ENCODE assay signal across 9 cellular contexts in the genomic region with DNA sequence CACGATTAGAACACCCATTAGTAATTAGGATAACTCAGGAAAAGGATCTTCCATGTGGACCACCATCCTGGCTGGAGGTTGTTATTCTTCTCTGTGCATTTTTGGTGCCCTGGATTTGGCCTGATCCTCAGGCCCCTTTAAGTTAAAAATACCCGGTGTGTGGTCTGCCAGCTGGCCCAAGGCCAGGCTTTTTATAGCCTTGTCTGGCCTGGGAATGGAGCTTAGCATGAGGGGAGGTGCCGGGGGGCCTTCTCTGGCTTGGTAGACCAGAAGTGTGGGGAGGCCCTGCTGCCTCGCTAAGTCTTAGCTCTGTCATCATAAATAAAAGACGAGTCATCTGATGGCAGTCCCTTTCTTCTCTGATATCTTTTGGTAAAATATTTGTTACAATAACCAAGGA.
DNase-seq lines count a peak whose midpoint lies in the region; ATAC-seq and TF ChIP-seq lines count a peak whose summit lies in the region.
"Had no signal": no experiment of that assay in that cellular context is flagged by ENCODE, and none has a peak within 500 bp of the region (broad histone marks: within the 10 kb centered on the region; RNA-seq: fewer than 3 reads in every experiment).

No MANE protein-coding gene starts in this region.

- H3K36me3 ChIP-seq in adrenal gland (replicated peaks in 1 of 2) (no peaks in the 10 kb centered on the region), mesenchymal stem cell (ENCODE audit: control insufficient read depth in 1 of 2, insufficient read depth in 2 of 2, low read depth in 1 of 2, low read length in 2 of 2) (no peaks in the 10 kb centered on the region)
- H3K36me3 ChIP-seq in CD8-positive, alpha-beta memory T cell (ENCODE audit: insufficient read depth, low read length), result no peaks in the 10 kb centered on the region

- TF ChIP-seq POLR2A in adrenal gland (IDR thresholded peaks at IDR 0.05), result no peak

- H3K4me1 ChIP-seq in adrenal gland (replicated peaks in 1 of 2), result peaks cover 8 to 65% of the 10 kb centered on the region in 2 donors
- H3K4me1 ChIP-seq in mesenchymal stem cell (ENCODE audit: control insufficient read depth, insufficient read depth, low read depth, low read length), result peaks cover 6% of the 10 kb centered on the region
- H3K4me1 ChIP-seq in CD8-positive, alpha-beta memory T cell (ENCODE audit: insufficient read depth, low read length), result peaks cover 52% of the 10 kb centered on the region

- no peak for DNase-seq in CD4-positive, alpha-beta T cell
- DNase-seq in MV-4-11 (lab: John Stamatoyannopoulos, UW) (peak; percentile 67), adrenal gland (peak in 5 of 7 donors; percentile 26 to 68 (median 42)), mesenchymal stem cell (peak; percentile 59), HuH-7.5 (ENCODE audit: low spot score) (no peak), DMS114 treated with DMSO at 0.1 percent for 48 hours (lab: John Stamatoyannopoulos, UW; ENCODE audit: unreplicated experiment) (no peak)
- no peak for DNase-seq in CD8-positive, alpha-beta memory T cell
- DNase-seq: stimulated activated CD4-positive, alpha-beta T cell treated with anti-CD3 and anti-CD28 coated beads, Interleukin-4, amount 100 ng/mL, for 4 hours had no signal

- no peaks in the 10 kb centered on the region for H3K9me3 Mint-ChIP-seq in CD4-positive, alpha-beta T cell
- H3K9me3 Mint-ChIP-seq in CD8-positive, alpha-beta memory T cell, result no peaks in the 10 kb centered on the region

- H2AFZ ChIP-seq in mesenchymal stem cell (ENCODE audit: low read depth, low read length), result no peak overlapping the region

- WGBS in adrenal gland, 4 donors, result 19 to 31% (median 26%) methylated on average over 4 to 5 of the region's 5 CpGs
- WGBS in mesenchymal stem cell, result 28% methylated on average over 3 of the region's 5 CpGs

- H3K27ac ChIP-seq in CD4-positive, alpha-beta T cell (ENCODE audit: low read depth, low read length), result no peak overlapping the region
- no peak overlapping the region for H3K27ac ChIP-seq in adrenal gland
- H3K27ac ChIP-seq in mesenchymal stem cell (ENCODE audit: low read length, poor library complexity, severe bottlenecking), result no peak overlapping the region
- no peak overlapping the region for H3K27ac ChIP-seq in CD8-positive, alpha-beta memory T cell (ENCODE audit: low read depth, low read length)

- H4K91ac ChIP-seq in mesenchymal stem cell (ENCODE audit: low read length), result no peak overlapping the region

- H2BK15ac ChIP-seq in mesenchymal stem cell (ENCODE audit: low read depth, poor library complexity, severe bottlenecking), result no peak overlapping the region

- intact Hi-C loops in CD4-positive, alpha-beta T cell (cut with DNase I, micrococcal nuclease), result loop anchor here in 1 of 2 experiments (5.0 kb wide), 1 partner anchor 66 kb away; no protein-coding TSS in a partner anchor
- intact Hi-C loops in adrenal gland (cut with DNase I), result no loop called here

- H3K4me1 Mint-ChIP-seq in CD4-positive, alpha-beta T cell (ENCODE audit: low read depth), result peaks cover 98% of the 10 kb centered on the region
- peaks cover 89 to 99% (median 98%) of the 10 kb centered on the region in 3 donors for H3K4me1 Mint-ChIP-seq in CD8-positive, alpha-beta memory T cell

- H3K4me2 ChIP-seq in mesenchymal stem cell (ENCODE audit: low read length, poor library complexity, severe bottlenecking), result no peak overlapping the region

- H2AK5ac ChIP-seq in mesenchymal stem cell (ENCODE audit: low read length, severe bottlenecking), result no peak overlapping the region

- H3K9me3 ChIP-seq in CD4-positive, alpha-beta T cell (ENCODE audit: control insufficient read depth, low read length), result no peaks in the 10 kb centered on the region
- H3K9me3 ChIP-seq in adrenal gland (replicated peaks in 1 of 3) (no peaks in the 10 kb centered on the region), mesenchymal stem cell (ENCODE audit: control insufficient read depth, low read length) (no peaks in the 10 kb centered on the region)
- no peaks in the 10 kb centered on the region for H3K9me3 ChIP-seq in CD8-positive, alpha-beta memory T cell (ENCODE audit: low read length)

- CTCF ChIA-PET in CD4-positive, alpha-beta T cell (lab: Charles Lee), result no interaction called here
- CTCF ChIA-PET in CD8-positive, alpha-beta memory T cell (lab: Charles Lee), result no interaction called here

- peaks cover 27% of the 10 kb centered on the region for H3K79me1 ChIP-seq in mesenchymal stem cell (replicated peaks; ENCODE audit: low read length, poor library complexity, severe bottlenecking)

- H3K14ac ChIP-seq in mesenchymal stem cell (ENCODE audit: low read length in 2 of 2), result no peak overlapping the region

- no peak overlapping the region for H3K18ac ChIP-seq in mesenchymal stem cell (ENCODE audit: low read depth in 1 of 2, low read length in 2 of 2)

- H3K4me3 ChIP-seq in adrenal gland, result no peak overlapping the region
- no peak overlapping the region for H3K4me3 ChIP-seq in mesenchymal stem cell (ENCODE audit: insufficient read depth in 1 of 2, low read depth in 1 of 2, low read length in 2 of 2)
- no peak overlapping the region for H3K4me3 ChIP-seq in CD8-positive, alpha-beta memory T cell (ENCODE audit: low read length)

- no peak for TF ChIP-seq CTCF in CD4-positive, alpha-beta T cell (IDR thresholded peaks at IDR 0.05)
- TF ChIP-seq CTCF in adrenal gland (IDR thresholded peaks at IDR 0.05), result no peak

- POLR2A ChIA-PET in CD4-positive, alpha-beta T cell (lab: Charles Lee), result interaction anchor here (0.8 to 1.6 kb wide), 2 partner anchors 70 to 71 kb away, joined by 3 to 4 read pairs; partner anchors contain the start of gene ARID1B
- POLR2A ChIA-PET in CD8-positive, alpha-beta memory T cell (lab: Charles Lee), result no interaction called here

- no peak overlapping the region for H3K4me3 Mint-ChIP-seq in CD4-positive, alpha-beta T cell
- H3K4me3 Mint-ChIP-seq in CD8-positive, alpha-beta memory T cell, result peak overlapping the region in 1 of 7 donors; percentile 21

- peak overlapping the region; percentile 8 for H3K27ac Mint-ChIP-seq in CD4-positive, alpha-beta T cell
- H3K27ac Mint-ChIP-seq in CD8-positive, alpha-beta memory T cell, result peak overlapping the region in 3 of 8 donors; percentile 26 to 31 (median 28)

- no peak overlapping the region for H4K8ac ChIP-seq in mesenchymal stem cell (ENCODE audit: low read length)

- peaks cover 6% of the 10 kb centered on the region for H3K36me3 Mint-ChIP-seq in CD4-positive, alpha-beta T cell (ENCODE audit: low read depth)
- peaks cover 0 to 9% (median 2%) of the 10 kb centered on the region in 3 donors for H3K36me3 Mint-ChIP-seq in CD8-positive, alpha-beta memory T cell

- H3K27me3 ChIP-seq in CD4-positive, alpha-beta T cell (ENCODE audit: control insufficient read depth, insufficient read depth, low read length), result no peaks in the 10 kb centered on the region
- no peaks in the 10 kb centered on the region for H3K27me3 ChIP-seq in adrenal gland
- no peaks in the 10 kb centered on the region for H3K27me3 ChIP-seq in mesenchymal stem cell (ENCODE audit: control insufficient read depth in 1 of 2, insufficient read depth in 1 of 2, low read length in 2 of 2)
- H3K27me3 ChIP-seq in CD8-positive, alpha-beta memory T cell (ENCODE audit: insufficient read depth, low read length, poor library complexity, severe bottlenecking), result no peaks in the 10 kb centered on the region

- no peak overlapping the region for H2BK5ac ChIP-seq in mesenchymal stem cell (ENCODE audit: low read depth, low read length, poor library complexity, severe bottlenecking)

- no peak overlapping the region for H2BK12ac ChIP-seq in mesenchymal stem cell (ENCODE audit: low read length in 2 of 2)

- no peak overlapping the region for H2BK120ac ChIP-seq in mesenchymal stem cell (ENCODE audit: low read depth, low read length)

- H3K23ac ChIP-seq in mesenchymal stem cell (ENCODE audit: low read length in 2 of 2), result no peak overlapping the region

- ATAC-seq in CD4-positive, alpha-beta T cell (ENCODE audit: poor library complexity), result no peak
- ATAC-seq in GM21619 (IDR thresholded peaks at IDR 0.05; ENCODE audit: unreplicated experiment), result no peak

- no peak overlapping the region for H3K9ac ChIP-seq in mesenchymal stem cell (ENCODE audit: low read length)

- H3K4ac ChIP-seq in mesenchymal stem cell (ENCODE audit: low read depth in 1 of 2, low read length in 2 of 2), result no peak overlapping the region

- no peaks in the 10 kb centered on the region for H3K27me3 Mint-ChIP-seq in CD4-positive, alpha-beta T cell
- no peaks in the 10 kb centered on the region for H3K27me3 Mint-ChIP-seq in CD8-positive, alpha-beta memory T cell

Comparison
In these comparisons a context has a peak if more than half of its experiments do, and no peak if none do; other contexts are left out.
1. DNase-seq: peak in MV-4-11 (single experiment), adrenal gland (5 of 7) and mesenchymal stem cell (single experiment); none in CD4-positive, alpha-beta T cell (0 of 10), CD8-positive, alpha-beta memory T cell (0 of 5), HuH-7.5 (single experiment) and DMS114 treated with DMSO at 0.1 percent for 48 hours (single experiment).